9 cellular contexts compared by ENCODE assay signal in genomic region chr1:196669693-196670092, GRCh38. TPM values are rescaled to one million over a fixed set of nuclear protein-coding genes. Genes with fewer than 3 reads are reported as not detected.
"Had no signal": no experiment of that assay in that cellular context is flagged by ENCODE, and none has a peak within 500 bp of the region (broad histone marks: within the 10 kb centered on the region; RNA-seq: fewer than 3 reads in every experiment).

No MANE protein-coding gene starts in this region.

- H2AFZ ChIP-seq: GM23248 had no signal

- DNase-seq: GM23248, GOT3, H7, HFFc6, IMR-90 had no signal

- H3K27ac Mint-ChIP-seq: HFFc6 had no signal

- ATAC-seq: HCT116, K562 had no signal

- H3K4me3 Mint-ChIP-seq: HFFc6 had no signal

- H3K36me3 ChIP-seq: HAP-1 had no signal

- H3K4me3 ChIP-seq: GM23248, HAP-1, K562 had no signal

- H3K4me1 ChIP-seq: HAP-1 had no signal

- H3K9ac ChIP-seq: GM23248 had no signal

- H3K27ac ChIP-seq: GM23248, HL-60 had no signal

- H3K9me3 ChIP-seq: HAP-1 had no signal

RNA-seq across cellular contexts. Expression of gene CFH, which starts 17.9 kb away (rescaled TPM):
- total RNA-seq: H7 had no signal
